In the genomic region with DNA sequence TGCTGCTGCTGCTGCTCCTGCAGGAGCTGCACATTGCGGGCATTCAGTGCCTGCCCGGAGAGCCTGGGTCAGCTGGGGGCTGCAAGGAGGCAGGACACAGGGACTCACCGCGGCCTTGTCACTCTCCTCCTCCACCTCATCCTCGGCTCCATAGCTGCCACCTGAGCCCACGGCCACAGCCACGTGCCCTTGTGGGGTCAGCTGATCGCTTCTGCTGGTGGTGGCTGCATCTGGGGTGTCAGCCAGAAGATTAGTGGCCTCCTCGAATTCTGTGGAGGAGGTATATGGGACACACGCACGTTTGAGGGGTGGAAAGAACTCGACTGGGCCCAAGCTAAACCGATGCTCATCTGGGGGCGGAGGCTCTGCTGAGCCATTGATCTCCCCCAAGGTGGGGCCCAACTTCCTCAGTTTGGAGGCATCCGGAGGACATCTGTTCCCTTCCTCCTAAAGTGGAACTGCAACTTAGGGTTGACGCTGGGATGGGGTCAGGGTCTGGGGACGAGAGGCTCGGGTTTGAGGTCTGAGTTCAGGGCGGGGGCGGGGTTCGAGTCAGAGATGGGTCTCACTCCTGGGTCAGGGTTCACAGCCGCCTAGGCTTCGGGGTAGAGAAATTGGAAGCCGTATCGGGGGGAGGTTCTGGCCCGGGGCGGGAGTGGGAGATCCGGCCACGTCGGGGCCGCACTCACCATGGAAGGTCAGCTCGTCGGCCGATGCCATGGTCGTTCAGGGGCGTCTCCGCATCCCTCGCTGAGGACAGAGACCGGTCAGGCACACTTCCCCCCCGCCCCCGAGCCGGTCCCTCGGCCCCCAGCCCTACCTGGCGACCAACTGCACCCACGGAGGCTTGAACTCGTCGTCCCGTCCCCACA, we compare ENCODE assay signal across 8 cellular contexts. TPM values are rescaled to one million over a fixed set of nuclear protein-coding genes. Genes with fewer than 3 reads are reported as not detected.
DNase-seq lines count a peak whose midpoint lies in the region; ATAC-seq, FAIRE-seq and TF ChIP-seq lines count a peak whose summit lies in the region.

No MANE protein-coding gene starts in this region.

- CTCF ChIA-PET in A673 (lab: Charles Lee) = interaction anchor here (0.6 kb wide), 1 partner anchor 197 kb away, joined by 5 read pairs; no protein-coding TSS in a partner anchor
- CTCF ChIA-PET in RWPE1 (lab: Yijun Ruan, JAX) = interaction anchor here (1.3 kb wide), 1 partner anchor 57 kb away, joined by 4 read pairs; no protein-coding TSS in a partner anchor
- CTCF ChIA-PET in endothelial cell of umbilical vein (lab: Charles Lee) = interaction anchor here (1.1 kb wide), 1 partner anchor 57 kb away, joined by 6 read pairs; no protein-coding TSS in a partner anchor

- intact Hi-C loops in A673 (cut with micrococcal nuclease; ENCODE audit: unreplicated experiment) (loop anchor here (5.0 kb wide), 1 partner anchor 56 kb away; the partner anchor contains the start of gene CARM1), endothelial cell of umbilical vein (cut with micrococcal nuclease) (loop anchor here (5.0 kb wide), 1 partner anchor 56 kb away; the partner anchor contains the start of gene CARM1)

- peak overlapping the region; percentile 61 for H3K9ac ChIP-seq in endothelial cell of umbilical vein (replicated peaks; ENCODE audit: extremely low read depth, insufficient read depth, low read length)
- H3K9ac ChIP-seq in neural cell (ENCODE audit: low read length) = peak overlapping the region; percentile 84

- POLR2A ChIA-PET in A673 (lab: Charles Lee; ENCODE audit: low non-redundant PET) (interaction anchor here (0.5 kb wide), 1 partner anchor 33 kb away, joined by 5 read pairs; no protein-coding TSS in a partner anchor), RWPE1 (lab: Yijun Ruan, JAX; ENCODE audit: low non-redundant PET) (interaction anchor here (1.1 kb wide), 1 partner anchor 57 kb away, joined by 5 read pairs; no protein-coding TSS in a partner anchor), endothelial cell of umbilical vein (lab: Charles Lee) (interaction anchor here (0.7 kb wide), 1 partner anchor 8 kb away, joined by 10 read pairs; no protein-coding TSS in a partner anchor)

- H2AFZ ChIP-seq in endothelial cell of umbilical vein (ENCODE audit: low read depth, low read length) = peak overlapping the region; percentile 75
- peak overlapping the region; percentile 27 for H2AFZ ChIP-seq in neural cell (ENCODE audit: low read depth, low read length)

- H3K4me2 ChIP-seq in endothelial cell of umbilical vein (ENCODE audit: insufficient read depth, low read length) (peak overlapping the region; percentile 77), neural cell (ENCODE audit: low read length) (peak overlapping the region; percentile 85)

- H3K27ac ChIP-seq in A673 (ENCODE audit: low read depth, low read length, poor library complexity, severe bottlenecking) (peak overlapping the region; percentile 80), RWPE1 (peak overlapping the region; percentile 81), endothelial cell of umbilical vein (ENCODE audit: insufficient read depth, low read depth, low read length) (no peak overlapping the region), neural cell (ENCODE audit: low read length) (peak overlapping the region; percentile 53)

- TF ChIP-seq EP300 in neural cell (conservative IDR thresholded peaks at IDR 0.05; ENCODE audit: poor library complexity, severe bottlenecking) = no peak

- no peaks in the 10 kb centered on the region for H3K27me3 ChIP-seq in A673 (replicated peaks; ENCODE audit: insufficient read depth, low read depth, low read length, poor library complexity)
- no peaks in the 10 kb centered on the region for H3K27me3 ChIP-seq in endothelial cell of umbilical vein (ENCODE audit: control insufficient read depth in 2 of 2, insufficient read depth in 2 of 2, low read length in 2 of 2)
- no peaks in the 10 kb centered on the region for H3K27me3 ChIP-seq in neural cell (ENCODE audit: insufficient read depth, low read depth, low read length)

- no peak for TF ChIP-seq POLR2A in endothelial cell of umbilical vein (IDR thresholded peaks at IDR 0.05; ENCODE audit: low read depth, low read length)

- DNase-seq in A673 (ENCODE audit: low spot score) (no peak), RWPE1 (ENCODE audit: low spot score) (no peak), endothelial cell of umbilical vein (ENCODE audit: low read depth, low spot score) (no peak), superior temporal gyrus (ENCODE audit: extremely low spot score) (no peak), mucosa of gallbladder (ENCODE audit: low spot score) (no peak)
- no peak for DNase-seq in activated CD8-positive, alpha-beta memory T cell treated with anti-CD3 and anti-CD28 coated beads, Interleukin-2, amount 50 U/mL, for 48 hours

- H3K9me3 ChIP-seq in A673 (ENCODE audit: low read depth, low read length, poor library complexity, severe bottlenecking) (no peaks in the 10 kb centered on the region), endothelial cell of umbilical vein (replicated peaks; ENCODE audit: control insufficient read depth, insufficient read depth, low read length) (no peaks in the 10 kb centered on the region), neural cell (ENCODE audit: low read length) (no peaks in the 10 kb centered on the region)

- no peaks in the 10 kb centered on the region for H3K9me2 ChIP-seq in neural cell (ENCODE audit: insufficient read depth, low read length)

- no peak for TF ChIP-seq RAD21 in neural cell (conservative IDR thresholded peaks at IDR 0.05)

- dilution Hi-C loops in endothelial cell of umbilical vein (cut with MboI; ENCODE audit: extremely low pct_ligation_motif_present, low sequenced_read_pairs) = no loop called here

- peak overlapping the region; percentile 93 for H3K4me3 ChIP-seq in A673 (ENCODE audit: low read depth, low read length, poor library complexity, severe bottlenecking)
- peak overlapping the region; percentile 69 to 96 (median 73) for H3K4me3 ChIP-seq in endothelial cell of umbilical vein (replicated peaks in 1 of 3; ENCODE audit: insufficient read depth in 1 of 3, low read depth in 1 of 3, low read length in 3 of 3)
- H3K4me3 ChIP-seq in neural cell (ENCODE audit: low read length) = peak overlapping the region; percentile 98

- no peaks in the 10 kb centered on the region for H4K20me1 ChIP-seq in endothelial cell of umbilical vein (replicated peaks; ENCODE audit: control insufficient read depth, extremely low read depth, insufficient read depth, low read length)
- no peaks in the 10 kb centered on the region for H4K20me1 ChIP-seq in neural cell (ENCODE audit: insufficient read depth)

- H3K4me1 ChIP-seq in A673 (ENCODE audit: insufficient read depth, low read length, poor library complexity, severe bottlenecking) (peaks cover 15% of the 10 kb centered on the region), endothelial cell of umbilical vein (ENCODE audit: control insufficient read depth, extremely low read depth, insufficient read depth, low read length) (peaks cover 9% of the 10 kb centered on the region)

- FAIRE-seq in endothelial cell of umbilical vein (lab: Jason Lieb, UNC) = no peak

- peaks cover 29% of the 10 kb centered on the region for H3K79me2 ChIP-seq in endothelial cell of umbilical vein (ENCODE audit: control insufficient read depth, insufficient read depth, low read length)
- peaks cover 23% of the 10 kb centered on the region for H3K79me2 ChIP-seq in neural cell (replicated peaks; ENCODE audit: insufficient read depth, low read length)

- H3K36me3 ChIP-seq in A673 (ENCODE audit: insufficient read depth, low read length, poor library complexity, severe bottlenecking) (peaks cover 14% of the 10 kb centered on the region), endothelial cell of umbilical vein (ENCODE audit: control insufficient read depth in 2 of 2, extremely low read depth in 1 of 2, insufficient read depth in 2 of 2, low read length in 2 of 2) (peaks cover 0 to 20% of the 10 kb centered on the region in 2 experiments), neural cell (ENCODE audit: insufficient read depth, low read length) (no peaks in the 10 kb centered on the region)

- H3K9me1 ChIP-seq in endothelial cell of umbilical vein (replicated peaks; ENCODE audit: control insufficient read depth, extremely low read depth, insufficient read depth, low read length) = no peaks in the 10 kb centered on the region

- no peaks in the 10 kb centered on the region for H3F3A ChIP-seq in neural cell (ENCODE audit: insufficient read depth, low read length, poor library complexity, severe bottlenecking)

- peak; percentile 16 for ATAC-seq in GM21515 (IDR thresholded peaks at IDR 0.05; ENCODE audit: unreplicated experiment)

- TF ChIP-seq CTCF in A673 (conservative IDR thresholded peaks at IDR 0.05; ENCODE audit: low read depth, low read length) (no peak), RWPE1 (conservative IDR thresholded peaks at IDR 0.05; ENCODE audit: low read depth) (no peak), endothelial cell of umbilical vein (IDR thresholded peaks at IDR 0.05; ENCODE audit: extremely low read depth in 1 of 2, insufficient read depth in 1 of 2, low read depth in 1 of 2, low read length in 2 of 2) (no peak), neural cell (IDR thresholded peaks at IDR 0.05; ENCODE audit: poor library complexity, severe bottlenecking) (no peak)

- BruUV-seq in A673 (replicated peaks; lab: Mats Ljungman, UMichigan) (no TSS peak), endothelial cell of umbilical vein (replicated peaks; lab: Mats Ljungman, UMichigan) (TSS peak; percentile 63)

RNA-seq across cellular contexts. Expression of gene YIPF2, which starts 0.5 kb away (rescaled TPM):
- total RNA-seq in A673 (2021) = 24.5 and 24.6 TPM in 2 replicates
- 45.3 and 47.8 TPM in 2 replicates for total RNA-seq in endothelial cell of umbilical vein
- 104 and 148 TPM in 2 replicates for polyA plus RNA-seq in endothelial cell of umbilical vein
- 60.8 and 70.9 TPM in 2 replicates for polyA plus RNA-seq in endothelial cell of umbilical vein (2011; cell fraction: cytosol; rRNA removed)
- 46.2 and 70.8 TPM in 2 replicates for polyA plus RNA-seq in endothelial cell of umbilical vein (2011; cell fraction: nucleus; rRNA removed)
- polyA plus RNA-seq in endothelial cell of umbilical vein (2012) = 29.8 and 49.4 TPM in 2 replicates
- polyA minus RNA-seq in endothelial cell of umbilical vein = 46.2 and 65.7 TPM in 2 replicates
- 42.1 TPM for polyA minus RNA-seq in endothelial cell of umbilical vein (2011; cell fraction: cytosol; rRNA and poly(A)+ RNA removed)
- 12.7 and 19.7 TPM in 2 replicates for polyA minus RNA-seq in endothelial cell of umbilical vein (2011; cell fraction: nucleus; rRNA and poly(A)+ RNA removed)
- polyA plus RNA-seq in neural cell = 101 and 109 TPM in 2 replicates
- polyA minus RNA-seq in neural cell = 39.2 and 48.0 TPM in 2 replicates
- total RNA-seq in mucosa of gallbladder = 76.8 TPM

RNA-seq across cellular contexts. Expression of gene TIMM29, which starts 0.7 kb away (rescaled TPM):
- total RNA-seq in A673 (2021) (30.0 and 32.5 TPM in 2 replicates), endothelial cell of umbilical vein (16.4 and 20.6 TPM in 2 replicates), mucosa of gallbladder (23.8 TPM)
- polyA plus RNA-seq in endothelial cell of umbilical vein (10.7 and 12.3 TPM in 2 replicates), neural cell (39.4 and 52.1 TPM in 2 replicates)
- polyA plus RNA-seq in endothelial cell of umbilical vein (2011; cell fraction: cytosol; rRNA removed) = 7.2 and 9.0 TPM in 2 replicates
- polyA plus RNA-seq in endothelial cell of umbilical vein (2011; cell fraction: nucleus; rRNA removed) = 5.1 and 5.6 TPM in 2 replicates
- polyA plus RNA-seq in endothelial cell of umbilical vein (2012) = 12.8 and 14.6 TPM in 2 replicates
- polyA minus RNA-seq in endothelial cell of umbilical vein (9.6 and 10.0 TPM in 2 replicates), neural cell (57.6 and 69.1 TPM in 2 replicates)
- polyA minus RNA-seq in endothelial cell of umbilical vein (2011; cell fraction: cytosol; rRNA and poly(A)+ RNA removed) = 11.6 TPM
- polyA minus RNA-seq in endothelial cell of umbilical vein (2011; cell fraction: nucleus; rRNA and poly(A)+ RNA removed) = 5.8 and 6.1 TPM in 2 replicates

RNA-seq across cellular contexts. Expression of gene SMARCA4, which starts 32.9 kb away (rescaled TPM):
- total RNA-seq in A673 (2021) (307 and 319 TPM in 2 replicates), endothelial cell of umbilical vein (177 and 178 TPM in 2 replicates), mucosa of gallbladder (95.5 TPM)
- polyA plus RNA-seq in endothelial cell of umbilical vein (63.0 and 65.0 TPM in 2 replicates), neural cell (97.3 and 116 TPM in 2 replicates)
- 74.4 and 84.5 TPM in 2 replicates for polyA plus RNA-seq in endothelial cell of umbilical vein (2011; cell fraction: cytosol; rRNA removed)
- polyA plus RNA-seq in endothelial cell of umbilical vein (2011; cell fraction: nucleus; rRNA removed) = 149 and 158 TPM in 2 replicates
- 145 and 152 TPM in 2 replicates for polyA plus RNA-seq in endothelial cell of umbilical vein (2012)
- polyA minus RNA-seq in endothelial cell of umbilical vein (152 and 190 TPM in 2 replicates), neural cell (238 and 245 TPM in 2 replicates)
- 70.9 TPM for polyA minus RNA-seq in endothelial cell of umbilical vein (2011; cell fraction: cytosol; rRNA and poly(A)+ RNA removed)
- 126 and 172 TPM in 2 replicates for polyA minus RNA-seq in endothelial cell of umbilical vein (2011; cell fraction: nucleus; rRNA and poly(A)+ RNA removed)

RNA-seq across cellular contexts. Expression of gene CARM1, which starts 56.6 kb away (rescaled TPM):
- 78.7 and 81.5 TPM in 2 replicates for total RNA-seq in A673 (2021)
- 70.8 and 72.2 TPM in 2 replicates for total RNA-seq in endothelial cell of umbilical vein
- polyA plus RNA-seq in endothelial cell of umbilical vein = 65.6 and 73.7 TPM in 2 replicates
- 39.2 and 46.6 TPM in 2 replicates for polyA plus RNA-seq in endothelial cell of umbilical vein (2011; cell fraction: cytosol; rRNA removed)
- 51.4 and 55.1 TPM in 2 replicates for polyA plus RNA-seq in endothelial cell of umbilical vein (2011; cell fraction: nucleus; rRNA removed)
- polyA plus RNA-seq in endothelial cell of umbilical vein (2012) = 68.2 and 86.7 TPM in 2 replicates
- polyA minus RNA-seq in endothelial cell of umbilical vein = 36.6 and 48.4 TPM in 2 replicates
- 29.0 TPM for polyA minus RNA-seq in endothelial cell of umbilical vein (2011; cell fraction: cytosol; rRNA and poly(A)+ RNA removed)
- 18.1 and 21.0 TPM in 2 replicates for polyA minus RNA-seq in endothelial cell of umbilical vein (2011; cell fraction: nucleus; rRNA and poly(A)+ RNA removed)
- polyA plus RNA-seq in neural cell = 22.3 and 37.9 TPM in 2 replicates
- polyA minus RNA-seq in neural cell = 36.1 and 42.9 TPM in 2 replicates
- total RNA-seq in mucosa of gallbladder = 33.5 TPM
